In genomic region chr14:67975429-67975828, GRCh38 we compare ENCODE assay signal across 31 cellular contexts.
"Had no signal": no experiment of that assay in that cellular context is flagged by ENCODE, and none has a peak within 500 bp of the region (broad histone marks: within the 10 kb centered on the region; RNA-seq: fewer than 3 reads in every experiment).

No MANE protein-coding gene starts in this region.

- H3K4me1 ChIP-seq: adrenal gland had no signal

- H3K27ac ChIP-seq: adrenal gland, body of pancreas, colonic mucosa, epithelial cell of prostate, esophagus squamous epithelium, gastroesophageal sphincter, heart right ventricle had no signal

- H3K9me3 Mint-ChIP-seq: activated CD4-positive, alpha-beta memory T cell treated with anti-CD3 and anti-CD28 coated beads for 36 hours; activated CD4-positive, alpha-beta T cell treated with anti-CD3 and anti-CD28 coated beads, Interleukin-2, amount 10 ng/mL, durations not matched to agents 24 days and 14 days; activated naive CD4-positive, alpha-beta T cell treated with anti-CD3 and anti-CD28 coated beads for 36 hours; activated naive CD4-positive, alpha-beta T cell treated with anti-CD3 and anti-CD28 coated beads, Interleukin-2, amount 50 U/mL, for 24 hours; activated naive CD8-positive, alpha-beta T cell treated with anti-CD3 and anti-CD28 coated beads for 36 hours; activated naive CD8-positive, alpha-beta T cell treated with anti-CD3 and anti-CD28 coated beads, Interleukin-2, amount 50 U/mL, for 24 hours; activated T-helper 1 cell treated with anti-CD3 and anti-CD28 coated beads, Interleukin-12 subunit alpha, Interleukin-12 subunit beta, Interleukin-2, Interleukin-4 antibody, amounts not matched to agents 30 ng/mL and 10 ng/mL and 1 ng/mL, durations not matched to agents 14 hours and 24 hours and 36 hours; activated T-helper 2 cell treated with anti-CD3 and anti-CD28 coated beads, Interferon-gamma antibody, Interleukin-2, Interleukin-4, amounts not matched to agents 10 μg/mL and 5 μg/mL and 100 μg/mL, durations not matched to agents 14 hours and 24 hours and 36 hours had no signal

- ATAC-seq: activated CD4-positive, alpha-beta T cell treated with anti-CD3 and anti-CD28 coated beads for 36 hours; activated CD8-positive, alpha-beta memory T cell treated with anti-CD3 and anti-CD28 coated beads, Interleukin-2, amount 10 ng/mL, durations not matched to agents 7 days and 5 days; activated CD8-positive, alpha-beta T cell treated with anti-CD3 and anti-CD28 coated beads, Interleukin-2, amount 10 ng/mL, durations not matched to agents 7 days and 5 days; activated naive CD8-positive, alpha-beta T cell treated with anti-CD3 and anti-CD28 coated beads, Interleukin-2, amount 50 U/mL, for 24 hours; body of pancreas; gastroesophageal sphincter; heart right ventricle had no signal

- H3K36me3 ChIP-seq: adrenal gland, colonic mucosa, esophagus squamous epithelium, gastroesophageal sphincter, heart right ventricle had no signal

- H3K27me3 ChIP-seq: adrenal gland, body of pancreas, colonic mucosa, esophagus squamous epithelium, gastroesophageal sphincter, heart right ventricle had no signal

- H3K4me3 ChIP-seq: adrenal gland, body of pancreas, colonic mucosa, esophagus squamous epithelium, gastroesophageal sphincter, heart right ventricle had no signal

- H3K27ac Mint-ChIP-seq: activated CD4-positive, alpha-beta memory T cell treated with anti-CD3 and anti-CD28 coated beads for 36 hours; activated CD4-positive, alpha-beta T cell treated with anti-CD3 and anti-CD28 coated beads for 36 hours; activated CD4-positive, alpha-beta T cell treated with anti-CD3 and anti-CD28 coated beads, Interleukin-2, amount 10 ng/mL, durations not matched to agents 24 days and 14 days; activated CD8-positive, alpha-beta memory T cell treated with anti-CD3 and anti-CD28 coated beads, Interleukin-2, amount 10 ng/mL, durations not matched to agents 7 days and 5 days; activated CD8-positive, alpha-beta T cell treated with anti-CD3 and anti-CD28 coated beads, Interleukin-2, amount 10 ng/mL, durations not matched to agents 7 days and 5 days; activated naive CD4-positive, alpha-beta T cell treated with anti-CD3 and anti-CD28 coated beads for 36 hours; activated naive CD4-positive, alpha-beta T cell treated with anti-CD3 and anti-CD28 coated beads, Interleukin-2, amount 50 U/mL, for 24 hours; activated naive CD8-positive, alpha-beta T cell treated with anti-CD3 and anti-CD28 coated beads for 36 hours; activated naive CD8-positive, alpha-beta T cell treated with anti-CD3 and anti-CD28 coated beads, Interleukin-2, amount 50 U/mL, for 24 hours; activated T-helper 1 cell treated with anti-CD3 and anti-CD28 coated beads, Interleukin-12 subunit alpha, Interleukin-12 subunit beta, Interleukin-2, Interleukin-4 antibody, amounts not matched to agents 30 ng/mL and 10 ng/mL and 1 ng/mL, durations not matched to agents 14 hours and 24 hours and 36 hours; activated T-helper 2 cell treated with anti-CD3 and anti-CD28 coated beads, Interferon-gamma antibody, Interleukin-2, Interleukin-4, amounts not matched to agents 10 μg/mL and 5 μg/mL and 100 μg/mL, durations not matched to agents 14 hours and 24 hours and 36 hours had no signal

- H3K36me3 Mint-ChIP-seq: activated CD4-positive, alpha-beta memory T cell treated with anti-CD3 and anti-CD28 coated beads for 36 hours; activated naive CD4-positive, alpha-beta T cell treated with anti-CD3 and anti-CD28 coated beads, Interleukin-2, amount 50 U/mL, for 24 hours; activated naive CD8-positive, alpha-beta T cell treated with anti-CD3 and anti-CD28 coated beads for 36 hours had no signal

- H3K9me3 ChIP-seq: adrenal gland, body of pancreas, colonic mucosa, esophagus squamous epithelium, gastroesophageal sphincter, heart right ventricle had no signal

- H3K27me3 Mint-ChIP-seq: activated CD4-positive, alpha-beta memory T cell treated with anti-CD3 and anti-CD28 coated beads for 36 hours; activated CD4-positive, alpha-beta T cell treated with anti-CD3 and anti-CD28 coated beads for 36 hours; activated CD4-positive, alpha-beta T cell treated with anti-CD3 and anti-CD28 coated beads, Interleukin-2, amount 10 ng/mL, durations not matched to agents 24 days and 14 days; activated CD8-positive, alpha-beta memory T cell treated with anti-CD3 and anti-CD28 coated beads, Interleukin-2, amount 10 ng/mL, durations not matched to agents 7 days and 5 days; activated naive CD4-positive, alpha-beta T cell treated with anti-CD3 and anti-CD28 coated beads, Interleukin-2, amount 50 U/mL, for 24 hours; activated naive CD8-positive, alpha-beta T cell treated with anti-CD3 and anti-CD28 coated beads for 36 hours; activated naive CD8-positive, alpha-beta T cell treated with anti-CD3 and anti-CD28 coated beads, Interleukin-2, amount 50 U/mL, for 24 hours had no signal

- DNase-seq: activated CD4-positive, alpha-beta memory T cell treated with anti-CD3 and anti-CD28 coated beads for 36 hours; activated CD4-positive, alpha-beta T cell treated with anti-CD3 and anti-CD28 coated beads for 36 hours; activated CD4-positive, alpha-beta T cell treated with anti-CD3 and anti-CD28 coated beads, Interleukin-2, amount 10 ng/mL, durations not matched to agents 24 days and 14 days; activated CD4-positive, CD25-positive, alpha-beta regulatory T cell; activated CD4-positive, CD25-positive, alpha-beta regulatory T cell treated with anti-CD3 and anti-CD28 coated beads, Interleukin-2, amount 50 U/mL, for 72 hours; activated CD8-positive, alpha-beta memory T cell treated with anti-CD3 and anti-CD28 coated beads, Interleukin-2, amount 10 ng/mL, durations not matched to agents 7 days and 5 days; activated CD8-positive, alpha-beta memory T cell treated with anti-CD3 and anti-CD28 coated beads, Interleukin-2, amount 50 U/mL, for 4 hours; activated CD8-positive, alpha-beta T cell treated with anti-CD3 and anti-CD28 coated beads, Interleukin-2, amount 10 ng/mL, durations not matched to agents 7 days and 5 days; activated effector memory CD4-positive, alpha-beta T cell treated with anti-CD3 and anti-CD28 coated beads, Interleukin-2, amount 50 U/mL, for 16 hours; activated naive CD4-positive, alpha-beta T cell treated with anti-CD3 and anti-CD28 coated beads for 36 hours; activated naive CD8-positive, alpha-beta T cell treated with anti-CD3 and anti-CD28 coated beads for 36 hours; activated naive CD8-positive, alpha-beta T cell treated with anti-CD3 and anti-CD28 coated beads, Interleukin-2, amount 50 U/mL, for 24 hours; activated T-cell treated with anti-CD3 and anti-CD28 coated beads, Interleukin-2, amount 50 U/mL, for 1 hour; activated T-cell treated with anti-CD3 and anti-CD28 coated beads, Interleukin-2, amount 50 U/mL, for 48 hours; adrenal gland; amygdala; aorta; central memory CD4-positive, alpha-beta T cell; cerebellar nuclear complex; colonic mucosa; effector CD8-positive, alpha-beta T cell; esophagus squamous epithelium; foreskin melanocyte; heart right ventricle; T-helper 2 cell had no signal

- H3K4me3 Mint-ChIP-seq: activated CD4-positive, alpha-beta memory T cell treated with anti-CD3 and anti-CD28 coated beads for 36 hours; activated CD4-positive, alpha-beta T cell treated with anti-CD3 and anti-CD28 coated beads for 36 hours; activated CD4-positive, alpha-beta T cell treated with anti-CD3 and anti-CD28 coated beads, Interleukin-2, amount 10 ng/mL, durations not matched to agents 24 days and 14 days; activated CD8-positive, alpha-beta memory T cell treated with anti-CD3 and anti-CD28 coated beads, Interleukin-2, amount 10 ng/mL, durations not matched to agents 7 days and 5 days; activated CD8-positive, alpha-beta T cell treated with anti-CD3 and anti-CD28 coated beads, Interleukin-2, amount 10 ng/mL, durations not matched to agents 7 days and 5 days; activated naive CD4-positive, alpha-beta T cell treated with anti-CD3 and anti-CD28 coated beads for 36 hours; activated naive CD4-positive, alpha-beta T cell treated with anti-CD3 and anti-CD28 coated beads, Interleukin-2, amount 50 U/mL, for 24 hours; activated naive CD8-positive, alpha-beta T cell treated with anti-CD3 and anti-CD28 coated beads for 36 hours; activated naive CD8-positive, alpha-beta T cell treated with anti-CD3 and anti-CD28 coated beads, Interleukin-2, amount 50 U/mL, for 24 hours; activated T-helper 1 cell treated with anti-CD3 and anti-CD28 coated beads, Interleukin-12 subunit alpha, Interleukin-12 subunit beta, Interleukin-2, Interleukin-4 antibody, amounts not matched to agents 30 ng/mL and 10 ng/mL and 1 ng/mL, durations not matched to agents 14 hours and 24 hours and 36 hours had no signal
